In the genomic region with DNA sequence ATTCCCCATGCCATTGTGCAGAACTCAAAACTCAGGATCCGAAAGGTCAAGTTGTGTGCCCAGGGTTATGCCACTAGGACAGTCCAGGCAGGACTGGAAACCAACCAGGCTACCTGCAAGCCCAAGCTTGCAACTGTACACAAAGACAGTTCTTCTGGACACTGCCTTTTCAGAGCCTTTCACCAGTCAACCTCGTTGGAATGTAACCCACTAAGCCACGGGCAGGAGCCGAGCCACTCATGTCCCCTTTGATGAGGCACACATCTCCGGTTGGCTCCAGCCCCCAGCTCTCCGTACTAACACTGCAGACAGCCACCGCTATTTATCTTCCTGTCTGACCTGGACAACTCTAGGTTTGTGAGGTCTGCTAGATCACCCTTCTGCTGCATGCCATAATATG, we compare ENCODE assay signal across 1 cellular context.
TF ChIP-seq lines count a peak whose summit lies in the region.

No MANE protein-coding gene starts in this region.

TF ChIP-seq in GM12878, 131 proteins besides CTCF, POLR2A, EP300 and RAD21:
- no peak for TF ChIP-seq RELA (IDR thresholded peaks at IDR 0.05; ENCODE audit: borderline replicate concordance, partially characterized antibody)
- TF ChIP-seq NFXL1 (IDR thresholded peaks at IDR 0.05; ENCODE audit: borderline replicate concordance): peak; percentile 63; the same call in 1 of the 2 replicates
